8 cellular contexts compared by ENCODE assay signal in the genomic region with DNA sequence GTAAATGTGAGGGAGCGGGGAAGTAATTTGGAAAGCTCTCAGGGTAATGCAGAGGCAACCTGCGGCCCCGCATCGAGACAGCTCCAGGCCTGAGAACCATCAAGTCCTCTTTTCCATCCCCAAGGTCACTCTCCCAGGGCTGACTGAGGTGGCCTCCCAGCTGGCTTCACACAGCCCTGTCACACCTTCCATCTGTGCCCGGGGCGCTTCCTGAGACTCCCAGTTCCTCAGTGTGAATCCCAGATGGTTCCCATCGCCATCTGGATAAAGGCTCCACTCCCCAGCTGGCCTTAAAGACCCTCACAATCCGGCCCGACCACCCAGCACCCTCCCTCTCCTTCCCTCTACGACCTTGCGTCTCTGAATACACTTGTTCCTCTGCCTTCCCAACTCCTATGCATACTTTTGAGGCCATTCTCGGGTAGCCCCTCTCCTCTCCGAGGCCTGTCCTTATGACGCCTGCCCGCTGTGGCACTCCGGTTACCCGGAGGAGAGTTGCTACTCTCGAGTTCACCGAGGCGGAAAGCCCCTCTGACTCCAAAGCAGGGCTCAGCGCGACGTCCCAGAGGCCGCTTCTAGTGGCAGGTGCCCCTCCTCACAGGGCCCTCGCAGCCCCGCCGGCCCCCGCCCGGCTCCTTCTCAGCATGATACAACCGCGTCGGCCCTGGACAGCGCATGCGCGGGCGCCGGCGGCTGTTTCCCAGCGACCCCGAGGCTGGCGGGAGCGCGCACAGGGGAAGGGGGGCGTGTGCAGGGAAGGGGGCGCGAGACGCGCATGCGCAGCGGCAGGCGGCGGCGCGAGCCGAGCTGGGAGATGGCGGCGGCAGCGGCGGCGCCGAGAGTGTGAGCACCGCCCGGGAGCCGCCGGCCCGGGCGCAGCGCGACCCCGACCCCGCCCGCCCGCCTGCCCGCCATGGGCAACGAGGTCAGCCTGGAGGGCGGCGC. TPM values are rescaled to one million over a fixed set of nuclear protein-coding genes. Genes with fewer than 3 reads are reported as not detected.
DNase-seq lines count a peak whose midpoint lies in the region; ATAC-seq and TF ChIP-seq lines count a peak whose summit lies in the region.

A gene with protein sequence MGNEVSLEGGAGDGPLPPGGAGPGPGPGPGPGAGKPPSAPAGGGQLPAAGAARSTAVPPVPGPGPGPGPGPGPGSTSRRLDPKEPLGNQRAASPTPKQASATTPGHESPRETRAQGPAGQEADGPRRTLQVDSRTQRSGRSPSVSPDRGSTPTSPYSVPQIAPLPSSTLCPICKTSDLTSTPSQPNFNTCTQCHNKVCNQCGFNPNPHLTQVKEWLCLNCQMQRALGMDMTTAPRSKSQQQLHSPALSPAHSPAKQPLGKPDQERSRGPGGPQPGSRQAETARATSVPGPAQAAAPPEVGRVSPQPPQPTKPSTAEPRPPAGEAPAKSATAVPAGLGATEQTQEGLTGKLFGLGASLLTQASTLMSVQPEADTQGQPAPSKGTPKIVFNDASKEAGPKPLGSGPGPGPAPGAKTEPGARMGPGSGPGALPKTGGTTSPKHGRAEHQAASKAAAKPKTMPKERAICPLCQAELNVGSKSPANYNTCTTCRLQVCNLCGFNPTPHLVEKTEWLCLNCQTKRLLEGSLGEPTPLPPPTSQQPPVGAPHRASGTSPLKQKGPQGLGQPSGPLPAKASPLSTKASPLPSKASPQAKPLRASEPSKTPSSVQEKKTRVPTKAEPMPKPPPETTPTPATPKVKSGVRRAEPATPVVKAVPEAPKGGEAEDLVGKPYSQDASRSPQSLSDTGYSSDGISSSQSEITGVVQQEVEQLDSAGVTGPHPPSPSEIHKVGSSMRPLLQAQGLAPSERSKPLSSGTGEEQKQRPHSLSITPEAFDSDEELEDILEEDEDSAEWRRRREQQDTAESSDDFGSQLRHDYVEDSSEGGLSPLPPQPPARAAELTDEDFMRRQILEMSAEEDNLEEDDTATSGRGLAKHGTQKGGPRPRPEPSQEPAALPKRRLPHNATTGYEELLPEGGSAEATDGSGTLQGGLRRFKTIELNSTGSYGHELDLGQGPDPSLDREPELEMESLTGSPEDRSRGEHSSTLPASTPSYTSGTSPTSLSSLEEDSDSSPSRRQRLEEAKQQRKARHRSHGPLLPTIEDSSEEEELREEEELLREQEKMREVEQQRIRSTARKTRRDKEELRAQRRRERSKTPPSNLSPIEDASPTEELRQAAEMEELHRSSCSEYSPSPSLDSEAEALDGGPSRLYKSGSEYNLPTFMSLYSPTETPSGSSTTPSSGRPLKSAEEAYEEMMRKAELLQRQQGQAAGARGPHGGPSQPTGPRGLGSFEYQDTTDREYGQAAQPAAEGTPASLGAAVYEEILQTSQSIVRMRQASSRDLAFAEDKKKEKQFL (N-terminal part only) (plus strand): TSS at position 788 of the 945 bp plus-strand sequence. CDS start 126 bp downstream, at position 914.

- H2AFZ ChIP-seq in IMR-90 (replicated peaks; ENCODE audit: low read length, poor library complexity) (peak within 1 kb of the TSS; percentile 95), OCI-LY7 (ENCODE audit: low read length) (peak within 1 kb of the TSS; percentile 99)

- H4K91ac ChIP-seq in IMR-90 (ENCODE audit: insufficient read depth, low read depth, low read length): no peak within 1 kb of the TSS

- no peaks in the 10 kb centered on the region for H3K9me2 ChIP-seq in OCI-LY7 (ENCODE audit: insufficient read depth, low read length)

- DNase-seq in Calu3: peak; percentile 93
- DNase-seq in IMR-90: peak; percentile 82
- peak; percentile 94 for DNase-seq in OCI-LY7 (ENCODE audit: low spot score)
- peak; percentile 89 for DNase-seq in activated T-cell treated with anti-CD3 and anti-CD28 coated beads, Interleukin-2, amount 50 U/mL, for 1 hour
- DNase-seq in erythroblast (lab: John Stamatoyannopoulos, UW): peak; percentile 93 to 95
- DNase-seq in stimulated activated CD8-positive, alpha-beta memory T cell treated with anti-CD3 and anti-CD28 coated beads, Interleukin-4, amount 100 ng/mL, for 4 hours (ENCODE audit: low read depth in 2 of 2, low spot score in 1 of 2): peak; percentile 77 to 80

- H2BK120ac ChIP-seq in IMR-90 (ENCODE audit: low read depth, low read length): no peak within 1 kb of the TSS

- no peak within 1 kb of the TSS for H2AK5ac ChIP-seq in IMR-90 (ENCODE audit: low read depth, low read length)

- WGBS in IMR-90 (ENCODE audit: extremely low coverage in 2 of 2, insufficient read length in 1 of 2), 2 experiments: 1% methylated on average over 23 of the region's 77 CpGs; no CpG with 5 or more reads in 1 of the 2 experiments

- H3K79me2 ChIP-seq in OCI-LY7 (ENCODE audit: insufficient read depth, low read depth, low read length): no peaks in the 10 kb centered on the region

- H3K79me1 ChIP-seq in IMR-90 (ENCODE audit: low read depth in 1 of 2, low read length in 2 of 2): peaks cover 0 to 3% of the 10 kb centered on the region in 2 experiments; a peak in 1 of 4 replicates

- in situ Hi-C loops in IMR-90 (cut with MboI; ENCODE audit: low sequenced_read_pairs): no loop called here

- H3K27me3 ChIP-seq in IMR-90 (ENCODE audit: control insufficient read depth, insufficient read depth, low read length): peaks cover 30% of the 10 kb centered on the region
- H3K27me3 ChIP-seq in mucosa of rectum (ENCODE audit: control insufficient read depth in 2 of 2, insufficient read depth in 2 of 2, low read length in 2 of 2): peaks cover 12 to 22% of the 10 kb centered on the region in 2 donors

- H3K56ac ChIP-seq in IMR-90 (ENCODE audit: extremely low read depth, insufficient read depth, low read length): no peak within 1 kb of the TSS; the same call in 1 of the 2 replicates

- peaks cover 5% of the 10 kb centered on the region; the same call in 1 of the 2 replicates for H3K9me1 ChIP-seq in IMR-90 (ENCODE audit: insufficient read depth, low read length)

- no peaks in the 10 kb centered on the region for H3K36me3 ChIP-seq in IMR-90 (ENCODE audit: control insufficient read depth, insufficient read depth, low read length)
- no peaks in the 10 kb centered on the region for H3K36me3 ChIP-seq in OCI-LY7 (ENCODE audit: insufficient read depth, low read length)
- no peaks in the 10 kb centered on the region for H3K36me3 ChIP-seq in mucosa of rectum (ENCODE audit: control insufficient read depth in 2 of 2, insufficient read depth in 2 of 2, low read length in 2 of 2)

- POLR2A ChIA-PET in IMR-90 (lab: Charles Lee; ENCODE audit: unreplicated experiment) (interaction anchor here (0.6 kb wide), 1 partner anchor 85 kb away, joined by 3 read pairs; no protein-coding TSS in a partner anchor), OCI-LY7 (lab: Charles Lee) (interaction anchor here (0.6 to 1.3 kb wide), 4 partner anchors 34 to 1153 kb away, joined by 3 read pairs; no protein-coding TSS in a partner anchor)

- intact Hi-C loops in Calu3 (cut with micrococcal nuclease; ENCODE audit: unreplicated experiment): no loop called here
- intact Hi-C loops in IMR-90 (cut with micrococcal nuclease): no loop called here
- intact Hi-C loops in OCI-LY7 (cut with micrococcal nuclease; ENCODE audit: unreplicated experiment): no loop called here

- H2BK15ac ChIP-seq in IMR-90 (ENCODE audit: low read depth, low read length): no peak within 1 kb of the TSS

- no peak within 1 kb of the TSS for H3K18ac ChIP-seq in IMR-90 (ENCODE audit: low read depth, low read length)

- ATAC-seq in GM21526 (IDR thresholded peaks at IDR 0.05; ENCODE audit: low FRiP score, unreplicated experiment) (peak; percentile 64), IMR-90 (ENCODE audit: low read depth) (peak; percentile 95)

- peak within 1 kb of the TSS; percentile 77 for H3K4ac ChIP-seq in IMR-90 (ENCODE audit: low read depth, low read length)

- peak within 1 kb of the TSS; percentile 56 for H3K9ac ChIP-seq in IMR-90 (ENCODE audit: low read depth, low read length)
- H3K9ac ChIP-seq in mucosa of rectum (ENCODE audit: low read depth in 1 of 2, low read length in 2 of 2): peak within 1 kb of the TSS; percentile 31 to 61

- dilution Hi-C loops in IMR-90 (cut with HindIII; ENCODE audit: low sequenced_read_pairs, unreplicated experiment): no loop called here

- TF ChIP-seq CTCF in Calu3 (IDR thresholded peaks at IDR 0.05; ENCODE audit: unreplicated experiment) (no peak), IMR-90 (conservative IDR thresholded peaks at IDR 0.05; ENCODE audit: low read depth, low read length) (no peak), OCI-LY7 (conservative IDR thresholded peaks at IDR 0.05; ENCODE audit: low read length) (no peak)

- peak within 1 kb of the TSS; percentile 87 for H3K23ac ChIP-seq in IMR-90 (ENCODE audit: low read depth, low read length)

- no peak for TF ChIP-seq POLR2A in IMR-90 (IDR thresholded peaks at IDR 0.05; ENCODE audit: low read depth, low read length)
- no peak for TF ChIP-seq POLR2A in erythroblast (IDR thresholded peaks at IDR 0.05; ENCODE audit: low read length)

- H3K4me1 Mint-ChIP-seq in Calu3 (ENCODE audit: low read depth, unreplicated experiment): no peaks in the 10 kb centered on the region

- H3K27ac ChIP-seq in IMR-90 (ENCODE audit: insufficient read depth, low read length) (peak within 1 kb of the TSS; percentile 10; the same call in 1 of the 2 replicates), OCI-LY7 (ENCODE audit: low read depth, low read length, poor library complexity, severe bottlenecking) (no peak within 1 kb of the TSS), mucosa of rectum (ENCODE audit: low read depth in 2 of 2, low read length in 2 of 2) (peak within 1 kb of the TSS in 1 of 2 donors; percentile 40)

- H2AK9ac ChIP-seq in IMR-90 (replicated peaks; ENCODE audit: low read depth, low read length, poor library complexity): peak within 1 kb of the TSS; percentile 80

- no peak within 1 kb of the TSS for H4K5ac ChIP-seq in IMR-90 (ENCODE audit: low read depth, low read length)

- peak within 1 kb of the TSS; percentile 89 for H3K4me2 ChIP-seq in IMR-90 (ENCODE audit: low read depth, low read length)
- H3K4me2 ChIP-seq in OCI-LY7 (ENCODE audit: low read length): peak within 1 kb of the TSS; percentile 75

- H3K9me3 ChIP-seq in IMR-90 (ENCODE audit: control insufficient read depth, insufficient read depth, low read length) (no peaks in the 10 kb centered on the region), OCI-LY7 (ENCODE audit: low read length) (no peaks in the 10 kb centered on the region), mucosa of rectum (ENCODE audit: control insufficient read depth in 2 of 2, low read length in 2 of 2) (no peaks in the 10 kb centered on the region)

- CTCF ChIA-PET in Calu3 (lab: Charles Lee) (interaction anchor here (2.0 kb wide), 1 partner anchor 14 kb away, joined by 7 read pairs; no protein-coding TSS in a partner anchor), IMR-90 (lab: Yijun Ruan, JAX) (interaction anchor here (1.5 to 3.0 kb wide), 2 partner anchors 14 to 118 kb away, joined by 3 to 15 read pairs; no protein-coding TSS in a partner anchor), OCI-LY7 (lab: Charles Lee; ENCODE audit: unreplicated experiment) (no interaction called here)

- no peak within 1 kb of the TSS for H2BK5ac ChIP-seq in IMR-90 (ENCODE audit: low read depth, low read length, poor library complexity, severe bottlenecking)

- H3K4me3 ChIP-seq in IMR-90 (ENCODE audit: insufficient read depth, low read depth, low read length) (peak within 1 kb of the TSS; percentile 58), OCI-LY7 (ENCODE audit: low read depth, low read length, poor library complexity, severe bottlenecking) (peak within 1 kb of the TSS; percentile 69), mucosa of rectum (ENCODE audit: low read length in 2 of 2) (peak within 1 kb of the TSS; percentile 58 to 78)

- peak within 1 kb of the TSS; percentile 58 to 90 for H4K8ac ChIP-seq in IMR-90 (ENCODE audit: low read depth in 2 of 2, low read length in 2 of 2)

- H3K14ac ChIP-seq in IMR-90 (replicated peaks; ENCODE audit: low read depth, low read length): peak within 1 kb of the TSS; percentile 79

- H3K27me3 Mint-ChIP-seq in Calu3 (ENCODE audit: unreplicated experiment): peaks cover 59% of the 10 kb centered on the region

- H3K27ac Mint-ChIP-seq in Calu3 (ENCODE audit: unreplicated experiment): peak within 1 kb of the TSS; percentile 29

- H3K4me1 ChIP-seq in IMR-90 (ENCODE audit: control insufficient read depth, insufficient read depth, low read length): peaks cover 2% of the 10 kb centered on the region; the same call in 1 of the 2 replicates
- peaks cover 11% of the 10 kb centered on the region for H3K4me1 ChIP-seq in OCI-LY7 (ENCODE audit: insufficient read depth, low read length, poor library complexity, severe bottlenecking)
- H3K4me1 ChIP-seq in mucosa of rectum (ENCODE audit: control insufficient read depth in 2 of 2, insufficient read depth in 2 of 2, low read length in 2 of 2): peaks cover 0 to 9% of the 10 kb centered on the region in 2 donors

- no peak within 1 kb of the TSS for H2BK20ac ChIP-seq in IMR-90 (ENCODE audit: low read depth, low read length)

- no TSS peak for BruUV-seq in Calu3 (replicated peaks; lab: Mats Ljungman, UMichigan)
- no TSS peak for BruUV-seq in IMR-90 (replicated peaks; lab: Mats Ljungman, UMichigan)
- no TSS peak for BruUV-seq in OCI-LY7 (replicated peaks; lab: Mats Ljungman, UMichigan)

- H3K4me3 Mint-ChIP-seq in Calu3 (ENCODE audit: low read depth, unreplicated experiment): peak within 1 kb of the TSS; percentile 81

- peaks cover 11% of the 10 kb centered on the region for H3K36me3 Mint-ChIP-seq in Calu3 (ENCODE audit: insufficient read depth, unreplicated experiment)

- H4K20me1 ChIP-seq in IMR-90 (ENCODE audit: insufficient read depth, low read length): no peaks in the 10 kb centered on the region
- H4K20me1 ChIP-seq in OCI-LY7 (ENCODE audit: insufficient read depth, low read length): no peaks in the 10 kb centered on the region

- no peaks in the 10 kb centered on the region for H3K9me3 Mint-ChIP-seq in Calu3 (ENCODE audit: low read depth, unreplicated experiment)

- no peak for TF ChIP-seq RAD21 in IMR-90 (IDR thresholded peaks at IDR 0.05; ENCODE audit: low read length)

RNA-seq across cellular contexts. Expression of the gene that starts here (rescaled TPM):
- total RNA-seq in Calu3 (2022) (0.71 and 0.92 TPM in 2 replicates), IMR-90 (2012; rRNA removed) (under 0.01 TPM in 2 replicates), OCI-LY7 (2022) (0.20 and 0.27 TPM in 2 replicates)
- polyA plus RNA-seq in IMR-90 (2012; rRNA removed): 0.03 and 0.04 TPM in 2 replicates
- under 0.01 and 0.02 TPM in 2 replicates for polyA plus RNA-seq in IMR-90 (2012; cell fraction: cytosol; rRNA removed)
- 0.03 and 0.04 TPM in 2 replicates for polyA plus RNA-seq in IMR-90 (2012; cell fraction: nucleus; rRNA removed; ENCODE audit: low replicate concordance)
- 0.03 TPM in 2 replicates for total RNA-seq in OCI-LY7 (2014; rRNA removed; shearing (Covaris generic))

Comparison
In these comparisons a context has a peak if more than half of its experiments do, and no peak if none do; other contexts are left out.
1. Peak in DNase-seq in Calu3; RNA of the gene not detected or under 1 TPM.
2. Peak in DNase-seq, ATAC-seq, H3K4me3 ChIP-seq, H3K27ac ChIP-seq, H3K9ac ChIP-seq and H3K4me2 ChIP-seq in IMR-90; RNA of the gene not detected or under 1 TPM.
3. Peak in DNase-seq, H3K4me3 ChIP-seq and H3K4me2 ChIP-seq in OCI-LY7; RNA of the gene not detected or under 1 TPM.